ENCODE assay signal across 19 cellular contexts in the genomic region with DNA sequence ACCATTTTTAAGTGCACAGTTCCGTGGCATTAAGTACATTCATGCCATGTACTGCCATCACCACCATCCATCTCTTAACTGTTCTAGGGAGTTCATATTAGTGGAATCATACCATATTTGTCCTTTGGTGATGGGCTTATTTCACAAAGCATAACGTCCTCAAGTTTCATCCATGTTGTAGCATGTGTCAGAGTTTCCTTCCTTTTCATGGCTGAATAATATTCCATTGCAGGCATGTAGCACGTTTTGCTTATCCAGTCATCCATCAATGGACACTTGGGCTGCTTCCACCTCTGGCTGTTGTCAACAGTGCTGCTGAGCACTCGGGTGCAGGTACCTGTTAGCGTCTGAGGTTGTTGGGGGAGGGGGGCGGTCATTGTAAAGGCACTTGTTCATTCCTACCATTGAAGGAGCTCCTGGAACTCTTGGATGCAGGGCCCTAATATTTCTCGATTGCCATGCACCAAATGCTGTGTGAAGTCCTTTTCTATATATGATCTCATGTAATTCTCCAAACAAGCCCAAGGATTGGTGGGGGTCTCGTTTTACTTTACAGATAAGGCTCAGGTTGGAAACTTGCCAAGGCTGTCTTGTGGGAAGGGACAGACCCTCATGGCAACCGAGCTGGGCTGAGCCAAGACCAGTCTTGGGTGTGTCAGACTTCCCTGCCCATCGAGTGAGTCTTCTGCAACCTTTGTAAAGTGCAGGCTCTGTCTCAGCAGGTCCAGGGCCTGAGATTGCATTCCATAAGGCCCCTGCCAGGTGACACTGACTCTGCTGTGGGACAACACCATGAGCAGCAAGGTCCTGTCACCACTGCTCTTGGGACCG.
"Had no signal": no experiment of that assay in that cellular context is flagged by ENCODE, and none has a peak within 500 bp of the region (broad histone marks: within the 10 kb centered on the region; RNA-seq: fewer than 3 reads in every experiment).

No MANE protein-coding gene starts in this region.

- H3K36me3 Mint-ChIP-seq: memory B cell; natural killer cell treated with Interleukin-12 subunit alpha and Interleukin-12 subunit beta and Interleukin-15 and Interleukin-18, amount 100 ng/mL, for 72 hours; stimulated activated effector memory CD8-positive, alpha-beta T cell treated with anti-CD3 and anti-CD28 coated beads, Interleukin-12 subunit alpha, Interleukin-12 subunit beta, amount 100 ng/mL, for 72 hours had no signal

- DNase-seq: dermis blood vessel endothelial cell; effector memory CD4-positive, alpha-beta T cell; esophagus squamous epithelium; foreskin melanocyte; glutamatergic neuron; heart right ventricle; hippocampal formation; stimulated activated CD4-positive, alpha-beta T cell treated with anti-CD3 and anti-CD28 coated beads, Interleukin-2, amount 100 ng/mL, for 24 hours; stimulated activated CD4-positive, alpha-beta T cell treated with anti-CD3 and anti-CD28 coated beads, Interleukin-4, amount 100 ng/mL, for 24 hours; stimulated activated naive CD4-positive, alpha-beta T cell treated with Interleukin-2 at 50 U/mL for 16 hours; stomach; thyroid gland; trophoblast cell had no signal

- H3K27ac Mint-ChIP-seq: memory B cell; natural killer cell treated with Interleukin-12 subunit alpha and Interleukin-12 subunit beta and Interleukin-15 and Interleukin-18, amount 100 ng/mL, for 72 hours; progenitor cell of endocrine pancreas; stimulated activated effector memory CD8-positive, alpha-beta T cell treated with anti-CD3 and anti-CD28 coated beads, Interleukin-12 subunit alpha, Interleukin-12 subunit beta, amount 100 ng/mL, for 72 hours had no signal

- H3K9me3 Mint-ChIP-seq: natural killer cell treated with Interleukin-12 subunit alpha and Interleukin-12 subunit beta and Interleukin-15 and Interleukin-18, amount 100 ng/mL, for 72 hours; stimulated activated effector memory CD8-positive, alpha-beta T cell treated with anti-CD3 and anti-CD28 coated beads, Interleukin-12 subunit alpha, Interleukin-12 subunit beta, amount 100 ng/mL, for 72 hours had no signal

- H3K4me1 Mint-ChIP-seq: memory B cell; neural crest cell; stimulated activated effector memory CD8-positive, alpha-beta T cell treated with anti-CD3 and anti-CD28 coated beads, Interleukin-12 subunit alpha, Interleukin-12 subunit beta, amount 100 ng/mL, for 72 hours had no signal

- ATAC-seq: heart right ventricle; natural killer cell treated with Interleukin-12 subunit alpha and Interleukin-12 subunit beta and Interleukin-15 and Interleukin-18, amount 100 ng/mL, for 72 hours; sciatic nerve; stimulated activated effector memory CD8-positive, alpha-beta T cell treated with anti-CD3 and anti-CD28 coated beads, Interleukin-12 subunit alpha, Interleukin-12 subunit beta, amount 100 ng/mL, for 72 hours had no signal

- H3K4me3 Mint-ChIP-seq: memory B cell; natural killer cell treated with Interleukin-12 subunit alpha and Interleukin-12 subunit beta and Interleukin-15 and Interleukin-18, amount 100 ng/mL, for 72 hours; neural crest cell; stimulated activated effector memory CD8-positive, alpha-beta T cell treated with anti-CD3 and anti-CD28 coated beads, Interleukin-12 subunit alpha, Interleukin-12 subunit beta, amount 100 ng/mL, for 72 hours had no signal
